12 cellular contexts compared by ENCODE assay signal in the genomic region with DNA sequence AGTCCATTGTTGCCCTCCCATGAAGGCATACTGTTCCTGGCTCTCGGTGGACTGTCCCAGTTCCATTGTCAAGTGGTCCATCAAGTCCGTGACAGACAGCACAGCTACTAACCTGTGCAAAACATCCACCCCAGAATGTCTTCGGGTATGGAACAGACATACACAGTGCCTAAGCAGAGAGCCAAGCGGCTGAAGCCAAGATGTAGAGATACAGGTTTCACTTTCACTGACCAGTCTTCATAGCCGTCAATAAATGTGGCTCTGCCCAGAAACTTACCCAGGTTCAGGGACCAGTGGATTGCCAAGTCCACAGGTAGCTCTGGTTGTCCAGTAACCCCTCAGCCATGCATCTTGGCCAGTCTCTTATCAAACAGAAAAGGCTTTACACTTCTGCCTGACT.
"Had no signal": no experiment of that assay in that cellular context is flagged by ENCODE, and none has a peak within 500 bp of the region (broad histone marks: within the 10 kb centered on the region; RNA-seq: fewer than 3 reads in every experiment).

No MANE protein-coding gene starts in this region.

- ATAC-seq: left colon had no signal

- H3K27ac Mint-ChIP-seq: activated naive CD8-positive, alpha-beta T cell; activated T-cell treated with anti-CD3 and anti-CD28 coated beads, Interleukin-2, amount 50 U/mL, for 24 hours; nephron progenitor cell had no signal

- H3K27me3 Mint-ChIP-seq: activated naive CD8-positive, alpha-beta T cell; activated T-cell treated with anti-CD3 and anti-CD28 coated beads, Interleukin-2, amount 50 U/mL, for 24 hours had no signal

- H3K36me3 Mint-ChIP-seq: activated naive CD8-positive, alpha-beta T cell had no signal

- H3K4me3 ChIP-seq: esophagus muscularis mucosa, ovary, tibial nerve had no signal

- H3K9me3 Mint-ChIP-seq: activated T-cell treated with anti-CD3 and anti-CD28 coated beads, Interleukin-2, amount 50 U/mL, for 24 hours; nephron progenitor cell had no signal

- H3K27ac ChIP-seq: esophagus muscularis mucosa, ovary, tibial nerve, WERI-Rb-1 had no signal

- DNase-seq: activated CD4-positive, alpha-beta T cell treated with anti-CD3 and anti-CD28 coated beads for 4 hours; activated effector memory CD4-positive, alpha-beta T cell treated with anti-CD3 and anti-CD28 coated beads, Interleukin-2, amount 50 U/mL, for 16 hours; aorta; left colon; nephron progenitor cell; ovary; stimulated activated CD4-positive, alpha-beta T cell treated with anti-CD3 and anti-CD28 coated beads, Interleukin-15, amount 100 ng/mL, for 24 hours; WERI-Rb-1 had no signal

- H3K4me1 ChIP-seq: esophagus muscularis mucosa, tibial nerve had no signal

- H3K27me3 ChIP-seq: ovary, tibial nerve had no signal

- H3K4me3 Mint-ChIP-seq: activated naive CD8-positive, alpha-beta T cell; activated T-cell treated with anti-CD3 and anti-CD28 coated beads, Interleukin-2, amount 50 U/mL, for 24 hours; nephron progenitor cell had no signal

- H3K9me3 ChIP-seq: esophagus muscularis mucosa, ovary, tibial nerve had no signal

- H3K36me3 ChIP-seq: esophagus muscularis mucosa, ovary, tibial nerve, WERI-Rb-1 had no signal
